17 cellular contexts compared by ENCODE assay signal in genomic region chr6:37518116-37518515, GRCh38. TPM values are rescaled to one million over a fixed set of nuclear protein-coding genes. Genes with fewer than 3 reads are reported as not detected.
DNase-seq lines count a peak whose midpoint lies in the region; ATAC-seq and TF ChIP-seq lines count a peak whose summit lies in the region.
"Had no signal": no experiment of that assay in that cellular context is flagged by ENCODE, and none has a peak within 500 bp of the region (broad histone marks: within the 10 kb centered on the region; RNA-seq: fewer than 3 reads in every experiment).

No MANE protein-coding gene starts in this region.

- no peaks in the 10 kb centered on the region for H3K9me3 Mint-ChIP-seq in T-helper 1 cell treated with Interleukin-12 subunit alpha and Interleukin-12 subunit beta and Interleukin-4 antibody, amounts not matched to agents 30 μg/mL and 1 μg/mL, for 36 hours
- H3K9me3 Mint-ChIP-seq in CD4-positive, alpha-beta T cell, result no peaks in the 10 kb centered on the region
- H3K9me3 Mint-ChIP-seq in activated CD4-positive, alpha-beta memory T cell treated with anti-CD3 and anti-CD28 coated beads, Interleukin-2, amount 10 ng/mL, durations not matched to agents 7 days and 5 days, result no peaks in the 10 kb centered on the region
- H3K9me3 Mint-ChIP-seq in immature natural killer cell, result no peaks in the 10 kb centered on the region

- CTCF ChIA-PET in CD4-positive, alpha-beta T cell (lab: Charles Lee), result interaction anchor here (0.8 to 6.6 kb wide), 3 partner anchors 14 to 30 kb away, joined by 3 to 101 read pairs (median 18); partner anchors contain the start of gene CCDC167
- CTCF ChIA-PET in activated CD4-positive, alpha-beta memory T cell treated with anti-CD3 and anti-CD28 coated beads, Interleukin-2, amount 10 ng/mL, durations not matched to agents 7 days and 5 days (lab: Charles Lee), result interaction anchor here (1.6 to 3.9 kb wide), 3 partner anchors 17 to 48 kb away, joined by 3 to 15 read pairs (median 10); no protein-coding TSS in a partner anchor

- POLR2A ChIA-PET in CD4-positive, alpha-beta T cell (lab: Charles Lee), result interaction anchor here (0.6 to 7.2 kb wide), 9 partner anchors 13 to 1886 kb away, joined by 3 to 330 read pairs (median 9); partner anchors contain the start of genes CCDC167 and CMTR1
- POLR2A ChIA-PET in activated CD4-positive, alpha-beta memory T cell treated with anti-CD3 and anti-CD28 coated beads, Interleukin-2, amount 10 ng/mL, durations not matched to agents 7 days and 5 days (lab: Charles Lee), result interaction anchor here (0.6 to 6.6 kb wide), 8 partner anchors 8 to 180 kb away, joined by 3 to 225 read pairs (median 13); partner anchors contain the start of genes CCDC167, CMTR1 and MDGA1

- ATAC-seq in CD4-positive, alpha-beta T cell (ENCODE audit: poor library complexity), result no peak

- H3K36me3 Mint-ChIP-seq in T-helper 1 cell treated with Interleukin-12 subunit alpha and Interleukin-12 subunit beta and Interleukin-4 antibody, amounts not matched to agents 30 μg/mL and 1 μg/mL, for 36 hours (ENCODE audit: low read depth), result peaks cover 3% of the 10 kb centered on the region
- peaks cover 31% of the 10 kb centered on the region for H3K36me3 Mint-ChIP-seq in CD4-positive, alpha-beta T cell (ENCODE audit: low read depth)
- peaks cover 2% of the 10 kb centered on the region for H3K36me3 Mint-ChIP-seq in activated CD4-positive, alpha-beta memory T cell treated with anti-CD3 and anti-CD28 coated beads, Interleukin-2, amount 10 ng/mL, durations not matched to agents 7 days and 5 days (ENCODE audit: low read depth)
- peaks cover 0 to 3% (median 0%) of the 10 kb centered on the region in 3 donors for H3K36me3 Mint-ChIP-seq in immature natural killer cell

- peak overlapping the region; percentile 98 for H3K27ac Mint-ChIP-seq in T-helper 1 cell treated with Interleukin-12 subunit alpha and Interleukin-12 subunit beta and Interleukin-4 antibody, amounts not matched to agents 30 μg/mL and 1 μg/mL, for 36 hours
- H3K27ac Mint-ChIP-seq in CD4-positive, alpha-beta T cell, result peak overlapping the region; percentile 97
- peak overlapping the region; percentile 99 for H3K27ac Mint-ChIP-seq in activated CD4-positive, alpha-beta memory T cell treated with anti-CD3 and anti-CD28 coated beads, Interleukin-2, amount 10 ng/mL, durations not matched to agents 7 days and 5 days
- H3K27ac Mint-ChIP-seq in immature natural killer cell, result peak overlapping the region; percentile 90 to 99 (median 99)

- TF ChIP-seq CTCF in CD4-positive, alpha-beta T cell (IDR thresholded peaks at IDR 0.05), result no peak

- peaks cover 4% of the 10 kb centered on the region for H3K27me3 Mint-ChIP-seq in T-helper 1 cell treated with Interleukin-12 subunit alpha and Interleukin-12 subunit beta and Interleukin-4 antibody, amounts not matched to agents 30 μg/mL and 1 μg/mL, for 36 hours (ENCODE audit: low read depth)
- H3K27me3 Mint-ChIP-seq in CD4-positive, alpha-beta T cell, result no peaks in the 10 kb centered on the region
- no peaks in the 10 kb centered on the region for H3K27me3 Mint-ChIP-seq in activated CD4-positive, alpha-beta memory T cell treated with anti-CD3 and anti-CD28 coated beads, Interleukin-2, amount 10 ng/mL, durations not matched to agents 7 days and 5 days
- H3K27me3 Mint-ChIP-seq in immature natural killer cell (ENCODE audit: low read depth in 3 of 3), result peaks cover 13 to 25% (median 19%) of the 10 kb centered on the region in 3 donors

- intact Hi-C loops in CD4-positive, alpha-beta T cell (cut with DNase I, micrococcal nuclease), result loop anchor here (5.0 kb wide), 4 partner anchors 36 to 1791 kb away; no protein-coding TSS in a partner anchor

- no peaks in the 10 kb centered on the region for H3K27me3 ChIP-seq in CD4-positive, alpha-beta T cell (ENCODE audit: control insufficient read depth, insufficient read depth, low read length)
- H3K27me3 ChIP-seq: uterus had no signal

- no peak for DNase-seq in T-helper 1 cell
- no peak for DNase-seq in CD4-positive, alpha-beta T cell
- no peak for DNase-seq in activated CD4-positive, alpha-beta memory T cell treated with anti-CD3 and anti-CD28 coated beads, Interleukin-2, amount 10 ng/mL, durations not matched to agents 7 days and 5 days
- no peak for DNase-seq in immature natural killer cell
- no peak for DNase-seq in GDM1 (lab: John Stamatoyannopoulos, UW)
- DNase-seq in ecto neural progenitor cell (ENCODE audit: low spot score), result no peak
- no peak for DNase-seq in SHP77 (lab: John Stamatoyannopoulos, UW)
- DNase-seq: amniotic stem cell, dermis blood vessel endothelial cell, erythroblast, foreskin melanocyte, kidney, NCI-H1105, NCI-H524 treated with DMSO at 0.1 percent for 48 hours, uterus had no signal

- H3K4me1 Mint-ChIP-seq in T-helper 1 cell treated with Interleukin-12 subunit alpha and Interleukin-12 subunit beta and Interleukin-4 antibody, amounts not matched to agents 30 μg/mL and 1 μg/mL, for 36 hours (ENCODE audit: low read depth), result peaks cover 52% of the 10 kb centered on the region
- peaks cover 82% of the 10 kb centered on the region for H3K4me1 Mint-ChIP-seq in CD4-positive, alpha-beta T cell (ENCODE audit: low read depth)
- peaks cover 76% of the 10 kb centered on the region for H3K4me1 Mint-ChIP-seq in activated CD4-positive, alpha-beta memory T cell treated with anti-CD3 and anti-CD28 coated beads, Interleukin-2, amount 10 ng/mL, durations not matched to agents 7 days and 5 days
- H3K4me1 Mint-ChIP-seq in immature natural killer cell, result peaks cover 54 to 74% of the 10 kb centered on the region in 2 donors

- no peaks in the 10 kb centered on the region for H3K9me3 ChIP-seq in CD4-positive, alpha-beta T cell (ENCODE audit: control insufficient read depth, low read length)
- H3K9me3 ChIP-seq: suprapubic skin, uterus had no signal

- H3K27ac ChIP-seq in CD4-positive, alpha-beta T cell (ENCODE audit: low read depth, low read length), result peak overlapping the region; percentile 100
- H3K27ac ChIP-seq: suprapubic skin, uterus had no signal

- peak overlapping the region; percentile 12 for H3K4me3 Mint-ChIP-seq in T-helper 1 cell treated with Interleukin-12 subunit alpha and Interleukin-12 subunit beta and Interleukin-4 antibody, amounts not matched to agents 30 μg/mL and 1 μg/mL, for 36 hours
- peak overlapping the region; percentile 83 for H3K4me3 Mint-ChIP-seq in CD4-positive, alpha-beta T cell
- H3K4me3 Mint-ChIP-seq in activated CD4-positive, alpha-beta memory T cell treated with anti-CD3 and anti-CD28 coated beads, Interleukin-2, amount 10 ng/mL, durations not matched to agents 7 days and 5 days, result peak overlapping the region; percentile 78
- H3K4me3 Mint-ChIP-seq in immature natural killer cell, result peak overlapping the region; percentile 74 to 88 (median 77)

RNA-seq across cellular contexts. Expression of gene CCDC167, which starts 18.4 kb away (rescaled TPM):
- 1 to 10 TPM; 7.3 to 8.0 TPM for total RNA-seq in CD4-positive, alpha-beta T cell
- 10 to 100 TPM; 52.2 to 55.0 TPM for total RNA-seq in activated CD4-positive, alpha-beta memory T cell treated with anti-CD3 and anti-CD28 coated beads, Interleukin-2, amount 10 ng/mL, durations not matched to agents 7 days and 5 days
- polyA plus RNA-seq in immature natural killer cell, result 100 to 1,000 TPM in 1 of 3 donors, 10 to 100 TPM in 2; 78.7 to 115 (median 79.3) TPM

Comparison
In these comparisons a context has a peak if more than half of its experiments do, and no peak if none do; other contexts are left out.
1. H3K4me3 Mint-ChIP-seq: peak in every context shown above with its lines; median percentile 83 in CD4-positive, alpha-beta T cell; 78 in activated CD4-positive, alpha-beta memory T cell treated with anti-CD3 and anti-CD28 coated beads, Interleukin-2, amount 10 ng/mL, durations not matched to agents 7 days and 5 days; 77 in immature natural killer cell; 12 in T-helper 1 cell treated with Interleukin-12 subunit alpha and Interleukin-12 subunit beta and Interleukin-4 antibody, amounts not matched to agents 30 μg/mL and 1 μg/mL, for 36 hours.
2. RNA of gene CCDC167, which starts 18.4 kb away (total RNA-seq): 52.2 to 55.0 TPM in activated CD4-positive, alpha-beta memory T cell treated with anti-CD3 and anti-CD28 coated beads, Interleukin-2, amount 10 ng/mL, durations not matched to agents 7 days and 5 days; 7.3 to 8.0 TPM in CD4-positive, alpha-beta T cell; every median in the first group is over 4 times any median in the second.
3. Peak in every context shown above with its lines, with median percentiles within 50 percentile points of each other: H3K27ac Mint-ChIP-seq.